ENCODE assay signal across 9 cellular contexts in genomic region chr5:115170128-115170923, GRCh38. TPM values are rescaled to one million over a fixed set of nuclear protein-coding genes. Genes with fewer than 3 reads are reported as not detected.
A peak's percentile ranks its signal among the peaks of the same experiment; 100 is the strongest.
DNase-seq lines count a peak whose midpoint lies in the region; ATAC-seq and TF ChIP-seq lines count a peak whose summit lies in the region.
"Had no signal": no experiment of that assay in that cellular context is flagged by ENCODE, and none has a peak within 500 bp of the region (broad histone marks: within the 10 kb centered on the region; RNA-seq: fewer than 3 reads in every experiment).

No MANE protein-coding gene starts in this region.

- ATAC-seq in body of pancreas = peak; percentile 67

- H3K27ac ChIP-seq in body of pancreas (peak overlapping the region in 3 of 4 donors; percentile 57 to 84 (median 71)), layer of hippocampus (ENCODE audit: low read depth, low read length) (peak overlapping the region; percentile 65), stomach (peak overlapping the region; percentile 77 to 93 (median 85))

- WGBS in body of pancreas, 2 donors = 1% methylated on average over 10 to 70 of the region's 70 CpGs
- 0 to 2% (median 1%) methylated on average over 37 to 70 of the region's 70 CpGs for WGBS in stomach, 5 donors

- peak; percentile 13 for DNase-seq in NCI-H2171 treated with DMSO at 0.1 percent for 48 hours (lab: John Stamatoyannopoulos, UW)
- no peak for DNase-seq in NCI-H2171 (lab: John Stamatoyannopoulos, UW)
- DNase-seq in HEK293T (ENCODE audit: extremely low spot score) = peak; percentile 53
- peak; percentile 71 for DNase-seq in NCI-H1092 treated with DMSO at 0.1 percent for 48 hours (lab: John Stamatoyannopoulos, UW)
- peak in 2 of 4 donors; percentile 36 to 37 for DNase-seq in body of pancreas
- DNase-seq in stomach = no peak
- DNase-seq in GM19240 (ENCODE audit: insufficient read length, low spot score) = no peak
- DNase-seq: DND-41 had no signal

- no peak for TF ChIP-seq EP300 in stomach (IDR thresholded peaks at IDR 0.05)

- H3K4me3 ChIP-seq in body of pancreas (peak overlapping the region; percentile 72 to 84), stomach (peak overlapping the region; percentile 67 to 94 (median 82))

- H3K9me3 ChIP-seq in body of pancreas (no peaks in the 10 kb centered on the region), stomach (peaks cover 0 to 10% (median under 1%) of the 10 kb centered on the region in 4 donors)

- CTCF ChIA-PET in HEK293T (lab: Yijun Ruan, JAX) = no interaction called here

- intact Hi-C loops in body of pancreas (cut with DNase I) = no loop called here
- intact Hi-C loops in stomach (cut with DNase I; ENCODE audit: low total_unique reads) = no loop called here

- no peak for TF ChIP-seq POLR2A in body of pancreas (IDR thresholded peaks at IDR 0.05)
- TF ChIP-seq POLR2A in stomach (IDR thresholded peaks at IDR 0.05) = no peak

- H3K4me1 ChIP-seq in body of pancreas (peaks cover 23% of the 10 kb centered on the region), stomach (peaks cover 18 to 26% (median 24%) of the 10 kb centered on the region in 4 donors)

- H3K36me3 ChIP-seq in body of pancreas (replicated peaks in 1 of 2; ENCODE audit: insufficient read depth in 1 of 2, low read depth in 2 of 2) (no peaks in the 10 kb centered on the region), stomach (no peaks in the 10 kb centered on the region)

- POLR2A ChIA-PET in HEK293T (lab: Yijun Ruan, JAX) = interaction anchor here (0.6 to 1.7 kb wide), 5 partner anchors 9 to 92 kb away, joined by 3 to 6 read pairs (median 4); partner anchors contain the start of gene PGGT1B

- no peaks in the 10 kb centered on the region for H3K27me3 ChIP-seq in body of pancreas
- H3K27me3 ChIP-seq in layer of hippocampus (ENCODE audit: control insufficient read depth, insufficient read depth, low read length) = no peaks in the 10 kb centered on the region
- peaks cover 0 to 66% (median 6%) of the 10 kb centered on the region in 3 donors for H3K27me3 ChIP-seq in stomach

- TF ChIP-seq CTCF in body of pancreas (IDR thresholded peaks at IDR 0.05) (no peak), stomach (IDR thresholded peaks at IDR 0.05) (no peak)

TF ChIP-seq in HEK293T, 16 proteins besides CTCF, POLR2A, EP300 and RAD21:
- TF ChIP-seq LEF1 (IDR thresholded peaks at IDR 0.05; ENCODE audit: borderline replicate concordance) (no peak), FOXM1 (IDR thresholded peaks at IDR 0.05; ENCODE audit: borderline replicate concordance) (no peak), ZNF384 (IDR thresholded peaks at IDR 0.05) (no peak), SP1 (IDR thresholded peaks at IDR 0.05) (peak; percentile 67), FOXK2 (IDR thresholded peaks at IDR 0.05) (no peak), L3MBTL2 (conservative IDR thresholded peaks at IDR 0.05) (peak; percentile 63; the same call in 1 of the 2 replicates), NFRKB (IDR thresholded peaks at IDR 0.05) (no peak), SUZ12 (IDR thresholded peaks at IDR 0.05) (no peak), ELF4 (IDR thresholded peaks at IDR 0.05) (no peak), ARNT (IDR thresholded peaks at IDR 0.05) (no peak), FOXA1 (IDR thresholded peaks at IDR 0.05) (no peak)

RNA-seq across cellular contexts. Expression of gene TRIM36, which starts 0.6 kb away (rescaled TPM):
- total RNA-seq in body of pancreas (1 to 10 TPM; 2.9 to 3.0 TPM), stomach (10 to 100 TPM in 2 of 5 donors, 1 to 10 TPM in 3; 1.8 to 36.5 (median 6.2) TPM)
- 1 to 10 TPM; 3.1 to 8.0 (median 6.0) TPM for polyA plus RNA-seq in stomach

Comparison
In these comparisons a context has a peak if more than half of its experiments do, and no peak if none do; other contexts are left out.
1. DNase-seq: peak in NCI-H2171 treated with DMSO at 0.1 percent for 48 hours (single experiment), HEK293T (single experiment) and NCI-H1092 treated with DMSO at 0.1 percent for 48 hours (single experiment); none in NCI-H2171 (single experiment), stomach (single experiment) and GM19240 (single experiment).
2. Peak in every context shown above with its lines, with median percentiles within 50 percentile points of each other: H3K27ac ChIP-seq.